ENCODE assay signal across 19 cellular contexts in the genomic region with DNA sequence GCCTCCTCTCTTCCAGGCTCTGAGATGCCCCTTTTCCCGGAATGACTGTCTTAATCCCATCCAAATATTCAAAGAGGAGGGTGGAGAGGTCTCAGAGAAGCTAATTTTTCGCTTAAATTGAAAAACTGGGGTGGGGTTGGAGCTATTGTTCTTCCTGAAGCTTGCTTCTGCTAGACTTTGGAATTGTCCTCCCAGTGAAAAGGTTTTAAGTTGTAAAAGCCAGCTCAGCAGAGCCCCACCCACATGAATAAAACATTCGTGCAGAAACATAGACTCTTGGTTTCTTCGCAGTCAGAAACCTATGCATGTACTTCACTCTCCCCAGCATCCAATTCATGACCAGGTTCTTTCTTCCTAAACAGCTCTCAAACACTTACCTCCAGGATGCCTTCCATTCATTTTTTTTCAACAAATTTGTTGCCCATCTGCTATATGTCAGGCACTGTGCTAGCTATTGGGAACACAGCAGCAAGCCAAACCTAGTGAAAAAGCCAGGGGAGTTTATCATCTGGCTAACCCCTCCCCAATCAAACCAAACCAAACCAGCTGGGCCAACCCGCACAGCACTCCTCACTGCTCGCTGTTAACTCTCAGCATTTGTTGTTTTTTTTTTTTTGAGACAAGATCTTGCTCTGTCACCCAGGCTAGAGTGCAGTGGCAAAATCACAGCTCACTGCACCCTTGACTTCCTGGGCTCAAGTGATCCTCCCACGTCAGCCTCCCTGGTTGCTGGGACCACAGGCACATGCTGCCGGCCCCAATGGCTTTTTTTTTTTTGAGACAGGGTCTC. TPM values are rescaled to one million over a fixed set of nuclear protein-coding genes. Genes with fewer than 3 reads are reported as not detected.
A peak's percentile ranks its signal among the peaks of the same experiment; 100 is the strongest.
DNase-seq lines count a peak whose midpoint lies in the region; ATAC-seq and TF ChIP-seq lines count a peak whose summit lies in the region.
"Had no signal": no experiment of that assay in that cellular context is flagged by ENCODE, and none has a peak within 500 bp of the region (broad histone marks: within the 10 kb centered on the region; RNA-seq: fewer than 3 reads in every experiment).

No MANE protein-coding gene starts in this region.

- no peaks in the 10 kb centered on the region for H3K9me3 Mint-ChIP-seq in Calu3 (ENCODE audit: low read depth, unreplicated experiment)
- H3K9me3 Mint-ChIP-seq: dendritic cell treated with granulocyte-macrophage colony-stimulating factor and Interleukin-4, amounts not matched to agents 40 ng/mL and 50 ng/mL, for 4 days; natural killer cell had no signal

- no peak overlapping the region for H2AFZ ChIP-seq in hepatocyte
- peak overlapping the region; percentile 44 for H2AFZ ChIP-seq in neuron (ENCODE audit: low read depth, low read length)

- H3K4me1 Mint-ChIP-seq in Calu3 (ENCODE audit: low read depth, unreplicated experiment), result peaks cover 29% of the 10 kb centered on the region
- H3K4me1 Mint-ChIP-seq: natural killer cell; stimulated activated memory B cell treated with anti-CD40 and anti-IgM and Interleukin-4, amounts not matched to agents 10 μg/mL and 1 μg/mL and 100 μg/mL, for 72 hours had no signal

- WGBS in hepatocyte (ENCODE audit: low lambda C conversion rate, missing lambda C conversion rate), result 53% methylated on average over 8 of the region's 8 CpGs

- no peaks in the 10 kb centered on the region for H3K27me3 Mint-ChIP-seq in Calu3 (ENCODE audit: unreplicated experiment)
- H3K27me3 Mint-ChIP-seq: dendritic cell treated with granulocyte-macrophage colony-stimulating factor and Interleukin-4, amounts not matched to agents 40 ng/mL and 50 ng/mL, for 4 days; stimulated activated memory B cell treated with anti-CD40 and anti-IgM and Interleukin-4, amounts not matched to agents 10 μg/mL and 1 μg/mL and 100 μg/mL, for 72 hours had no signal

- H3K4me3 Mint-ChIP-seq in Calu3 (ENCODE audit: low read depth, unreplicated experiment), result peak overlapping the region; percentile 22
- H3K4me3 Mint-ChIP-seq: dendritic cell treated with granulocyte-macrophage colony-stimulating factor and Interleukin-4, amounts not matched to agents 40 ng/mL and 50 ng/mL, for 4 days; natural killer cell; stimulated activated memory B cell treated with anti-CD40 and anti-IgM and Interleukin-4, amounts not matched to agents 10 μg/mL and 1 μg/mL and 100 μg/mL, for 72 hours had no signal

- H3K27ac ChIP-seq in hepatocyte, result peak overlapping the region; percentile 93
- H3K27ac ChIP-seq: C4-2B, esophagus muscularis mucosa, right atrium auricular region had no signal

- TF ChIP-seq CTCF in Calu3 (IDR thresholded peaks at IDR 0.05; ENCODE audit: unreplicated experiment) (no peak), hepatocyte (IDR thresholded peaks at IDR 0.05; ENCODE audit: poor library complexity) (no peak)

- H3K27me3 ChIP-seq in hepatocyte, result no peaks in the 10 kb centered on the region
- no peaks in the 10 kb centered on the region for H3K27me3 ChIP-seq in neuron (ENCODE audit: insufficient read depth, low read length)
- H3K27me3 ChIP-seq: esophagus muscularis mucosa, right atrium auricular region, upper lobe of left lung had no signal

- H3K27ac Mint-ChIP-seq in Calu3 (ENCODE audit: unreplicated experiment), result peak overlapping the region; percentile 33
- H3K27ac Mint-ChIP-seq: dendritic cell treated with granulocyte-macrophage colony-stimulating factor and Interleukin-4, amounts not matched to agents 40 ng/mL and 50 ng/mL, for 4 days; natural killer cell; stimulated activated memory B cell treated with anti-CD40 and anti-IgM and Interleukin-4, amounts not matched to agents 10 μg/mL and 1 μg/mL and 100 μg/mL, for 72 hours had no signal

- DNase-seq in Calu3 (no peak), OCI-M1 (lab: John Stamatoyannopoulos, UW) (peak; percentile 69), hepatocyte (ENCODE audit: low spot score) (peak; percentile 54), COLO829 (ENCODE audit: low spot score) (no peak), NCI-H748 treated with DMSO at 0.1 percent for 48 hours (lab: John Stamatoyannopoulos, UW) (no peak)
- no peak for DNase-seq in activated T-cell treated with anti-CD3 and anti-CD28 coated beads, Interleukin-2, amount 50 U/mL, for 48 hours
- DNase-seq: activated CD4-positive, alpha-beta T cell treated with anti-CD3 and anti-CD28 coated beads for 4 hours; activated effector memory CD4-positive, alpha-beta T cell treated with Interleukin-2 at 50 U/mL for 16 hours; DMS79 treated with DMSO at 0.1 percent for 48 hours; natural killer cell; NCI-H82 had no signal

- H3K4me2 ChIP-seq in hepatocyte, result peak overlapping the region; percentile 64

- no peaks in the 10 kb centered on the region for H4K20me1 ChIP-seq in hepatocyte (ENCODE audit: insufficient read depth, poor library complexity, severe bottlenecking)

- no peaks in the 10 kb centered on the region for H3K36me3 ChIP-seq in hepatocyte (replicated peaks; ENCODE audit: insufficient read depth, low read depth)
- H3K36me3 ChIP-seq in neuron (ENCODE audit: insufficient read depth, low read length), result no peaks in the 10 kb centered on the region
- H3K36me3 ChIP-seq: esophagus muscularis mucosa, right atrium auricular region, upper lobe of left lung had no signal

- intact Hi-C loops in Calu3 (cut with micrococcal nuclease; ENCODE audit: unreplicated experiment), result loop anchor here (5.0 kb wide), 1 partner anchor 38 kb away; a partner anchor contains a TSS

- no peak overlapping the region for H3K4me3 ChIP-seq in hepatocyte
- H3K4me3 ChIP-seq in neuron (ENCODE audit: low read length), result no peak overlapping the region
- H3K4me3 ChIP-seq: esophagus muscularis mucosa, right atrium auricular region, upper lobe of left lung had no signal

- H3K36me3 Mint-ChIP-seq in Calu3 (ENCODE audit: insufficient read depth, unreplicated experiment), result peaks cover 6% of the 10 kb centered on the region
- H3K36me3 Mint-ChIP-seq: natural killer cell; stimulated activated memory B cell treated with anti-CD40 and anti-IgM and Interleukin-4, amounts not matched to agents 10 μg/mL and 1 μg/mL and 100 μg/mL, for 72 hours had no signal

- CTCF ChIA-PET in Calu3 (lab: Charles Lee), result interaction anchor here (0.7 kb wide), 1 partner anchor 75 kb away, joined by 3 read pairs; no protein-coding TSS in a partner anchor

- peaks cover 27% of the 10 kb centered on the region for H3K4me1 ChIP-seq in hepatocyte (ENCODE audit: insufficient read depth)
- H3K4me1 ChIP-seq in neuron (ENCODE audit: insufficient read depth, low read length), result peaks cover 8% of the 10 kb centered on the region
- H3K4me1 ChIP-seq: esophagus muscularis mucosa, right atrium auricular region had no signal

- H3K79me2 ChIP-seq in hepatocyte, result no peaks in the 10 kb centered on the region

- no peaks in the 10 kb centered on the region for H3K9me2 ChIP-seq in hepatocyte (replicated peaks; ENCODE audit: insufficient read depth)

- BruUV-seq in Calu3 (replicated peaks; lab: Mats Ljungman, UMichigan), result no TSS peak

- ATAC-seq in GM21723 (IDR thresholded peaks at IDR 0.05; ENCODE audit: unreplicated experiment), result no peak
- ATAC-seq: natural killer cell; stimulated activated memory B cell treated with anti-CD40 and anti-IgM and Interleukin-4, amounts not matched to agents 10 μg/mL and 1 μg/mL and 100 μg/mL, for 72 hours had no signal

- H3K9me3 ChIP-seq in hepatocyte (ENCODE audit: low read depth) (no peaks in the 10 kb centered on the region), neuron (ENCODE audit: low read length) (no peaks in the 10 kb centered on the region)
- H3K9me3 ChIP-seq: esophagus muscularis mucosa, right atrium auricular region, upper lobe of left lung had no signal

RNA-seq across cellular contexts. Expression of a gene that starts 37.9 kb away (rescaled TPM):
- total RNA-seq in Calu3 (2022) (154 and 161 TPM in 2 replicates), hepatocyte (119 and 140 TPM in 2 replicates)
- 49.6 and 72.7 TPM in 2 replicates for polyA plus RNA-seq in hepatocyte

RNA-seq across cellular contexts. Expression of a gene that starts 39.7 kb away (rescaled TPM):
- total RNA-seq in Calu3 (2022) (40.9 and 46.0 TPM in 2 replicates), hepatocyte (43.5 and 45.4 TPM in 2 replicates)
- 19.6 and 26.4 TPM in 2 replicates for polyA plus RNA-seq in hepatocyte

Comparison
In these comparisons a context has a peak if more than half of its experiments do, and no peak if none do; other contexts are left out.
1. DNase-seq: peak in OCI-M1 (single experiment) and hepatocyte (single experiment); none in Calu3 (single experiment), COLO829 (single experiment), NCI-H748 treated with DMSO at 0.1 percent for 48 hours (single experiment) and activated T-cell treated with anti-CD3 and anti-CD28 coated beads, Interleukin-2, amount 50 U/mL, for 48 hours (0 of 2).